ENCODE assay signal across 8 cellular contexts in the genomic region with DNA sequence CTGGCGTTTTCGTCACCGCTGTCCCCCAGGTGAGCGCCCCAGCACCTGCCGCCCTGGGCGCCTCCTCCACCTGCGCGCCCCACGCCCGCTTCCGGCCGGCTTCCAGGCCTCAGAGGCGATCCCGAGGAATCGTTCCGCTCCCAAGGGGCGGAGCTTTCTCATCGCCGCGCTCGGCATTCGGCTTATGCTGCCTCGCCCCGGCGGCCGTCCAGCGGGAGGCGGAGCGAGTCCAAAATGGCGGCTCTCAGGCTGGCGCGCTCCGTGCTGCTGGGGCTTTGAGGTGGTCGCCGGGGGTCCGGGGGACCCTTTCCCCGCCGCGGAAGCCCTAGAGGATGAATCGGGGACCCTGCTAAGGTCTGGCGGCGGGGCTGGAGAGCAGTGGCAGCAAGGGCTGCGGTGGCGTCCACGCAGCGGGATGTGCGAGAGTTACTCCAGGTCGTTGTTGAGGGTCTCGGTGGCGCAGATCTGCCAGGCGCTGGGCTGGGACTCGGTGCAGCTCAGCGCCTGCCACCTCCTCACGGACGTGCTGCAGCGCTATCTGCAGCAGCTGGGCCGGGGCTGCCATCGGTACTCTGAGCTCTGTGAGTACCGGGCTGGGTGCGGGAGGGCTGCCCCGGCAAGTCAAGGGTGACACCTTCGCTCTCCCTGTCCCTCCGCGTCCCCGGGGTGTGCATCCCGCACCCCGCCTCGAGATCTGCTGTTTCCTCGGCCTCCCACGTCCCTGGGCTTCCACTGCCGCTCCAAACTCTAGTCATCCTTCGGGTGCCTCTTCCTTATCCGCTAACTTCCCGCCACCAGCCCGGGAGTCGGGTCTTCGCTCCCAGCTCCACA. TPM values are rescaled to one million over a fixed set of nuclear protein-coding genes. Genes with fewer than 3 reads are reported as not detected.
DNase-seq lines count a peak whose midpoint lies in the region; ATAC-seq and TF ChIP-seq lines count a peak whose summit lies in the region.

A gene with protein sequence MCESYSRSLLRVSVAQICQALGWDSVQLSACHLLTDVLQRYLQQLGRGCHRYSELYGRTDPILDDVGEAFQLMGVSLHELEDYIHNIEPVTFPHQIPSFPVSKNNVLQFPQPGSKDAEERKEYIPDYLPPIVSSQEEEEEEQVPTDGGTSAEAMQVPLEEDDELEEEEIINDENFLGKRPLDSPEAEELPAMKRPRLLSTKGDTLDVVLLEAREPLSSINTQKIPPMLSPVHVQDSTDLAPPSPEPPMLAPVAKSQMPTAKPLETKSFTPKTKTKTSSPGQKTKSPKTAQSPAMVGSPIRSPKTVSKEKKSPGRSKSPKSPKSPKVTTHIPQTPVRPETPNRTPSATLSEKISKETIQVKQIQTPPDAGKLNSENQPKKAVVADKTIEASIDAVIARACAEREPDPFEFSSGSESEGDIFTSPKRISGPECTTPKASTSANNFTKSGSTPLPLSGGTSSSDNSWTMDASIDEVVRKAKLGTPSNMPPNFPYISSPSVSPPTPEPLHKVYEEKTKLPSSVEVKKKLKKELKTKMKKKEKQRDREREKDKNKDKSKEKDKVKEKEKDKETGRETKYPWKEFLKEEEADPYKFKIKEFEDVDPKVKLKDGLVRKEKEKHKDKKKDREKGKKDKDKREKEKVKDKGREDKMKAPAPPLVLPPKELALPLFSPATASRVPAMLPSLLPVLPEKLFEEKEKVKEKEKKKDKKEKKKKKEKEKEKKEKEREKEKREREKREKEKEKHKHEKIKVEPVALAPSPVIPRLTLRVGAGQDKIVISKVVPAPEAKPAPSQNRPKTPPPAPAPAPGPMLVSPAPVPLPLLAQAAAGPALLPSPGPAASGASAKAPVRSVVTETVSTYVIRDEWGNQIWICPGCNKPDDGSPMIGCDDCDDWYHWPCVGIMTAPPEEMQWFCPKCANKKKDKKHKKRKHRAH (plus strand): TSS at position 211 of the 831 bp plus-strand sequence. CDS start 205 bp downstream, at position 416.

- peak within 1 kb of the TSS; percentile 100 for H3K4me3 ChIP-seq in HUES6 (ENCODE audit: low read depth, low read length)
- H3K4me3 ChIP-seq in epithelial cell of proximal tubule (ENCODE audit: low read depth, low read length): peak within 1 kb of the TSS; percentile 96

- peak; percentile 86 for ATAC-seq in GM21515 (IDR thresholded peaks at IDR 0.05; ENCODE audit: unreplicated experiment)

- DNase-seq in DMS 273 treated with DMSO at 0.1 percent for 48 hours (lab: John Stamatoyannopoulos, UW): peak; percentile 15
- peak; percentile 96 for DNase-seq in OCI-M1 (lab: John Stamatoyannopoulos, UW)
- DNase-seq in activated T-cell treated with anti-CD3 and anti-CD28 coated beads for 4 hours: peak; percentile 89
- DNase-seq in epithelial cell of proximal tubule (ENCODE audit: low read depth): no peak
- peak; percentile 91 for DNase-seq in mucosa of gallbladder (ENCODE audit: low spot score)
- peak; percentile 77 to 83 for DNase-seq in stimulated activated CD8-positive, alpha-beta memory T cell treated with anti-CD3 and anti-CD28 coated beads, Interleukin-4, amount 100 ng/mL, for 1 hour (ENCODE audit: low read depth in 2 of 2, low spot score in 1 of 2)

- H3K9ac ChIP-seq in HUES6 (ENCODE audit: low read length): peak within 1 kb of the TSS; percentile 93

- peaks cover 5% of the 10 kb centered on the region for H3K4me1 ChIP-seq in HUES6 (ENCODE audit: control insufficient read depth, insufficient read depth, low read length)

- H3K27ac ChIP-seq in HUES6 (ENCODE audit: low read depth, low read length): peak within 1 kb of the TSS; percentile 36; the same call in 1 of the 2 replicates

- H3K27me3 ChIP-seq in HUES6 (ENCODE audit: control insufficient read depth, insufficient read depth, low read length): peaks cover 15% of the 10 kb centered on the region; the same call in 1 of the 2 replicates

- H3K9me3 ChIP-seq in HUES6 (ENCODE audit: control insufficient read depth, insufficient read depth, low read depth, low read length): no peaks in the 10 kb centered on the region

- TF ChIP-seq CTCF in epithelial cell of proximal tubule (conservative IDR thresholded peaks at IDR 0.05; ENCODE audit: low read depth, low read length): no peak

- H3K36me3 ChIP-seq in HUES6 (ENCODE audit: control insufficient read depth, insufficient read depth, low read length): peaks cover 2% of the 10 kb centered on the region; the same call in 1 of the 2 replicates

RNA-seq across cellular contexts. Expression of the gene that starts here (rescaled TPM):
- total RNA-seq in epithelial cell of proximal tubule (3.0 and 4.8 TPM in 2 replicates), mucosa of gallbladder (7.7 TPM)
